ENCODE assay signal across 8 cellular contexts in genomic region chr3:47577583-47578118, GRCh38. TPM values are rescaled to one million over a fixed set of nuclear protein-coding genes. Genes with fewer than 3 reads are reported as not detected.
A peak's percentile ranks its signal among the peaks of the same experiment; 100 is the strongest.
DNase-seq lines count a peak whose midpoint lies in the region; ATAC-seq and TF ChIP-seq lines count a peak whose summit lies in the region.

No MANE protein-coding gene starts in this region.

- no peak for TF ChIP-seq CTCF in GM12875 (IDR thresholded peaks at IDR 0.05; ENCODE audit: borderline replicate concordance, insufficient read depth, low read depth, low read length)
- no peak for TF ChIP-seq CTCF in VCaP (conservative IDR thresholded peaks at IDR 0.05)
- no peak for TF ChIP-seq CTCF in cardiac muscle cell (IDR thresholded peaks at IDR 0.05; ENCODE audit: low read depth, low read length)
- TF ChIP-seq CTCF in retinal pigment epithelial cell (conservative IDR thresholded peaks at IDR 0.05; ENCODE audit: low read depth, low read length), result no peak

- H3K36me3 ChIP-seq in cardiac muscle cell, result no peaks in the 10 kb centered on the region

- H3K4me3 ChIP-seq in GM12875 (ENCODE audit: low read depth, low read length) (peak overlapping the region; percentile 31), cardiac muscle cell (peak overlapping the region; percentile 73), retinal pigment epithelial cell (ENCODE audit: low read length) (peak overlapping the region; percentile 27)

- peak in 1 of 2 donors; percentile 47 for DNase-seq in cardiac muscle cell (ENCODE audit: low read depth in 1 of 2, low spot score in 1 of 2)
- no peak for DNase-seq in retinal pigment epithelial cell (ENCODE audit: low read depth)
- no peak for DNase-seq in NCI-H1048 (lab: John Stamatoyannopoulos, UW)

- H3K9me3 ChIP-seq in cardiac muscle cell (ENCODE audit: low read depth), result no peaks in the 10 kb centered on the region

- H3K27ac ChIP-seq in VCaP, result peak overlapping the region; percentile 63; the same call in 1 of the 2 replicates
- no peak overlapping the region for H3K27ac ChIP-seq in cardiac muscle cell

- H3K27me3 ChIP-seq in cardiac muscle cell, result peaks cover 33% of the 10 kb centered on the region

- H3K4me1 ChIP-seq in cardiac muscle cell (ENCODE audit: low read depth), result peaks cover 6% of the 10 kb centered on the region

- ATAC-seq in HG03095 (IDR thresholded peaks at IDR 0.05; ENCODE audit: unreplicated experiment), result no peak
- ATAC-seq in HG02970 (IDR thresholded peaks at IDR 0.05; ENCODE audit: low FRiP score, unreplicated experiment), result no peak
- ATAC-seq in GM19455 (IDR thresholded peaks at IDR 0.05; ENCODE audit: unreplicated experiment), result no peak

RNA-seq across cellular contexts. Expression of gene CSPG5, which starts 1.0 kb away (rescaled TPM):
- 3.2 and 5.0 TPM in 2 replicates for total RNA-seq in cardiac muscle cell
- 2.0 and 2.9 TPM in 2 replicates for polyA plus RNA-seq in cardiac muscle cell
